32 cellular contexts compared by ENCODE assay signal in the genomic region with DNA sequence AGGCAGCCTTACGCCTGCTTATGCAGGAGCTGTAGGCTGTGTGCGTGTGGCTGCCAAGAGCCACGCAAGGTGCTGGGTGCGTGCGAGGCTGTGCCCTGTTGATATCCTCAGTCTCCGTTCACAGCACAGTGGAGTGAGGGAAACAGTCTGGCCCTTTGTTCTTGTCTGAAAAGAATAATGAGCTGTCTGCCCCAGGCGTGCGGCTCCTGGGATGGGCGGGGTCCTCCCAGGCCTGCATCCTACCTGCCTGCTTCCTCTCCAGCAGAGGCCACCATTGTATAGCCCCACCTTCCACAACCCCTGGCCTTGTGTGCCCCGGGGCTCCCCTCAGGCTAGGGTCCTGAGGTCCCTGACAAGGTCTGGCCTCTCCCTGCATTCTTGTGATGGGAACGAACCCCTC. TPM values are rescaled to one million over a fixed set of nuclear protein-coding genes. Genes with fewer than 3 reads are reported as not detected.
DNase-seq lines count a peak whose midpoint lies in the region; ATAC-seq and TF ChIP-seq lines count a peak whose summit lies in the region.
"Had no signal": no experiment of that assay in that cellular context is flagged by ENCODE, and none has a peak within 500 bp of the region (broad histone marks: within the 10 kb centered on the region; RNA-seq: fewer than 3 reads in every experiment).

No MANE protein-coding gene starts in this region.

- TF ChIP-seq CTCF in mesothelial cell of epicardium (IDR thresholded peaks at IDR 0.05; ENCODE audit: unreplicated experiment): no peak

- no peaks in the 10 kb centered on the region for H3K9me3 Mint-ChIP-seq in mesothelial cell of epicardium
- H3K9me3 Mint-ChIP-seq: CD8-positive, alpha-beta memory T cell; dendritic cell treated with granulocyte-macrophage colony-stimulating factor and Interleukin-4, amounts not matched to agents 40 ng/mL and 50 ng/mL, for 4 days; H9; natural killer cell; T-helper 1 cell treated with Interleukin-12 subunit alpha and Interleukin-12 subunit beta and Interleukin-4 antibody, amounts not matched to agents 30 μg/mL and 1 μg/mL, for 36 hours had no signal

- H3K4me1 Mint-ChIP-seq in mesothelial cell of epicardium: peaks cover 2% of the 10 kb centered on the region
- H3K4me1 Mint-ChIP-seq: CD8-positive, alpha-beta memory T cell; H9; natural killer cell had no signal

- peaks cover 20% of the 10 kb centered on the region for H3K36me3 Mint-ChIP-seq in mesothelial cell of epicardium
- H3K36me3 Mint-ChIP-seq: activated naive CD8-positive, alpha-beta T cell; CD8-positive, alpha-beta memory T cell; natural killer cell had no signal

- no peaks in the 10 kb centered on the region for H3K27me3 Mint-ChIP-seq in mesothelial cell of epicardium (ENCODE audit: low read depth)
- H3K27me3 Mint-ChIP-seq: activated naive CD8-positive, alpha-beta T cell; dendritic cell treated with granulocyte-macrophage colony-stimulating factor and Interleukin-4, amounts not matched to agents 40 ng/mL and 50 ng/mL, for 4 days had no signal

- ATAC-seq in HG03354 (IDR thresholded peaks at IDR 0.05; ENCODE audit: poor library complexity, severe bottlenecking, unreplicated experiment): no peak
- ATAC-seq in GM19324 (IDR thresholded peaks at IDR 0.05; ENCODE audit: low FRiP score, unreplicated experiment): no peak
- ATAC-seq: activated CD8-positive, alpha-beta T cell treated with anti-CD3 and anti-CD28 coated beads, Interleukin-2, amount 10 ng/mL, durations not matched to agents 7 days and 5 days; left ventricle myocardium superior; natural killer cell had no signal

- peak; percentile 86 for DNase-seq in DMS153 (lab: John Stamatoyannopoulos, UW)
- DNase-seq in NCI-H345 (lab: John Stamatoyannopoulos, UW): peak; percentile 35
- no peak for DNase-seq in mesothelial cell of epicardium (ENCODE audit: low spot score in 2 of 2, unreplicated experiment in 2 of 2)
- no peak for DNase-seq in NCI-H524 treated with DMSO at 0.1 percent for 48 hours (lab: John Stamatoyannopoulos, UW)
- no peak for DNase-seq in OCI-M1 (lab: John Stamatoyannopoulos, UW)
- DNase-seq: ACHN; activated CD4-positive, alpha-beta T cell treated with anti-CD3 and anti-CD28 coated beads for 1 hour; activated CD8-positive, alpha-beta T cell treated with anti-CD3 and anti-CD28 coated beads, Interleukin-2, amount 10 ng/mL, durations not matched to agents 7 days and 5 days; activated effector memory CD4-positive, alpha-beta T cell treated with Interleukin-2 at 50 U/mL for 16 hours; activated T-cell treated with anti-CD3 and anti-CD28 coated beads for 4 hours; BE2C; caudate nucleus; CD8-positive, alpha-beta memory T cell; GF-D8; H9; left ventricle myocardium superior; midbrain; natural killer cell; NCI-H1694; NCI-H2171 treated with DMSO at 0.1 percent for 48 hours; NCI-H774; SK-N-SH had no signal

- H3K27ac Mint-ChIP-seq in mesothelial cell of epicardium: peak overlapping the region; percentile 28
- H3K27ac Mint-ChIP-seq: activated CD8-positive, alpha-beta T cell treated with anti-CD3 and anti-CD28 coated beads, Interleukin-2, amount 10 ng/mL, durations not matched to agents 7 days and 5 days; activated naive CD8-positive, alpha-beta T cell; dendritic cell treated with granulocyte-macrophage colony-stimulating factor and Interleukin-4, amounts not matched to agents 40 ng/mL and 50 ng/mL, for 4 days; natural killer cell; T-helper 1 cell treated with Interleukin-12 subunit alpha and Interleukin-12 subunit beta and Interleukin-4 antibody, amounts not matched to agents 30 μg/mL and 1 μg/mL, for 36 hours had no signal

- H3K27ac ChIP-seq in angular gyrus (ENCODE audit: low read depth, low read length): peak overlapping the region; percentile 8
- H3K27ac ChIP-seq: ascending aorta, KMS-11, skin epidermis, tibial nerve had no signal

- no peak overlapping the region for H3K4me3 Mint-ChIP-seq in mesothelial cell of epicardium
- H3K4me3 Mint-ChIP-seq: activated CD8-positive, alpha-beta T cell treated with anti-CD3 and anti-CD28 coated beads, Interleukin-2, amount 10 ng/mL, durations not matched to agents 7 days and 5 days; activated naive CD8-positive, alpha-beta T cell; CD8-positive, alpha-beta memory T cell; dendritic cell treated with granulocyte-macrophage colony-stimulating factor and Interleukin-4, amounts not matched to agents 40 ng/mL and 50 ng/mL, for 4 days; H9; natural killer cell; T-helper 1 cell treated with Interleukin-12 subunit alpha and Interleukin-12 subunit beta and Interleukin-4 antibody, amounts not matched to agents 30 μg/mL and 1 μg/mL, for 36 hours had no signal

RNA-seq across cellular contexts. Expression of a gene that starts 46.9 kb away (rescaled TPM):
- 82.6 to 93.2 TPM (median 83.0 TPM) in 3 replicates for total RNA-seq in mesothelial cell of epicardium

Comparison
In these comparisons a context has a peak if more than half of its experiments do, and no peak if none do; other contexts are left out.
1. DNase-seq: peak in DMS153 (single experiment) and NCI-H345 (single experiment); none in mesothelial cell of epicardium (0 of 2), NCI-H524 treated with DMSO at 0.1 percent for 48 hours (single experiment) and OCI-M1 (single experiment).